Comparison of ENCODE assay signal across 10 cellular contexts in the genomic region with DNA sequence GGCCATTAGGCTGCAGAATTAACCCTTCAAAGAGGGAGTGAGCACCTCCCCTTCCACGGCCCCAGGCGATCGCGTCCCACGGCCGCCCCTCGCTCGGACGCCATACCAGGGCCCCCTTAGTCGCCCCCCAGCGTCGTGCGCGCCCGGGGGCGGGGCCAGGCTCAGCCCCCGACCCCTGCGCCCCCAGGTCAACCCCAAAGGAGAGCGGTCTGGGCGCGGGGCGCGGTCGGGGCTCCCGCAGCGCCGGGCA. TPM values are rescaled to one million over a fixed set of nuclear protein-coding genes. Genes with fewer than 3 reads are reported as not detected.
DNase-seq lines count a peak whose midpoint lies in the region; ATAC-seq and TF ChIP-seq lines count a peak whose summit lies in the region.
"Had no signal": no experiment of that assay in that cellular context is flagged by ENCODE, and none has a peak within 500 bp of the region (broad histone marks: within the 10 kb centered on the region; RNA-seq: fewer than 3 reads in every experiment).

No MANE protein-coding gene starts in this region.

- TF ChIP-seq POLR2A in upper lobe of left lung (IDR thresholded peaks at IDR 0.05) = no peak

- peak overlapping the region; percentile 94 for H3K9ac ChIP-seq in mesenchymal stem cell (ENCODE audit: low read length)

- peaks cover 71% of the 10 kb centered on the region for H3K4me1 Mint-ChIP-seq in activated naive CD4-positive, alpha-beta T cell treated with anti-CD3 and anti-CD28 coated beads, Interleukin-2, amount 50 U/mL, for 24 hours
- H3K4me1 Mint-ChIP-seq in brain = peaks cover 73% of the 10 kb centered on the region

- peak overlapping the region; percentile 16 for H2AFZ ChIP-seq in mesenchymal stem cell (ENCODE audit: low read depth, low read length)

- peak overlapping the region; percentile 98 for H2BK5ac ChIP-seq in mesenchymal stem cell (ENCODE audit: low read depth, low read length, poor library complexity, severe bottlenecking)

- H3K27ac ChIP-seq in mesenchymal stem cell (ENCODE audit: low read length, poor library complexity, severe bottlenecking) = peak overlapping the region; percentile 86
- H3K27ac ChIP-seq in upper lobe of left lung = peak overlapping the region; percentile 97 to 99 (median 98)

- peaks cover 0 to 5% of the 10 kb centered on the region in 2 experiments for H3K36me3 ChIP-seq in mesenchymal stem cell (ENCODE audit: control insufficient read depth in 1 of 2, insufficient read depth in 2 of 2, low read depth in 1 of 2, low read length in 2 of 2)
- H3K36me3 ChIP-seq in upper lobe of left lung = no peaks in the 10 kb centered on the region

- no peaks in the 10 kb centered on the region for H3K27me3 Mint-ChIP-seq in activated naive CD4-positive, alpha-beta T cell treated with anti-CD3 and anti-CD28 coated beads, Interleukin-2, amount 50 U/mL, for 24 hours
- H3K27me3 Mint-ChIP-seq in brain = peaks cover 10% of the 10 kb centered on the region

- no peak for DNase-seq in activated naive CD4-positive, alpha-beta T cell treated with Interleukin-2 at 50 U/mL for 16 hours
- DNase-seq in mesenchymal stem cell = no peak
- no peak for DNase-seq in upper lobe of left lung
- DNase-seq in posterior cingulate gyrus = no peak
- no peak for DNase-seq in effector CD8-positive, alpha-beta T cell (lab: John Stamatoyannopoulos, UW)
- DNase-seq: NK-92 treated with Interleukin-12 subunit alpha and Interleukin-12 subunit beta, amount 100 ng/mL, for 24 hours had no signal

- H3K4me2 ChIP-seq in mesenchymal stem cell (ENCODE audit: low read length, poor library complexity, severe bottlenecking) = peak overlapping the region; percentile 91

- no peak overlapping the region for H3K27ac Mint-ChIP-seq in activated naive CD4-positive, alpha-beta T cell treated with anti-CD3 and anti-CD28 coated beads, Interleukin-2, amount 50 U/mL, for 24 hours
- H3K27ac Mint-ChIP-seq in brain = peak overlapping the region; percentile 88 to 98 (median 92)

- peak overlapping the region; percentile 22 for H2AK5ac ChIP-seq in mesenchymal stem cell (ENCODE audit: low read length, severe bottlenecking)

- ATAC-seq in upper lobe of left lung (ENCODE audit: low FRiP score in 2 of 2) (no peak), HG02623 (IDR thresholded peaks at IDR 0.05; ENCODE audit: unreplicated experiment) (no peak)

- H4K8ac ChIP-seq in mesenchymal stem cell (ENCODE audit: low read length) = peak overlapping the region; percentile 95

- no peak for TF ChIP-seq CTCF in brain (conservative IDR thresholded peaks at IDR 0.05)
- no peak for TF ChIP-seq CTCF in upper lobe of left lung (IDR thresholded peaks at IDR 0.05)

- peak overlapping the region; percentile 97 to 98 for H3K18ac ChIP-seq in mesenchymal stem cell (ENCODE audit: low read depth in 1 of 2, low read length in 2 of 2)

- H3K9me3 Mint-ChIP-seq in activated naive CD4-positive, alpha-beta T cell treated with anti-CD3 and anti-CD28 coated beads, Interleukin-2, amount 50 U/mL, for 24 hours = no peaks in the 10 kb centered on the region
- H3K9me3 Mint-ChIP-seq in brain = no peaks in the 10 kb centered on the region

- peaks cover 44% of the 10 kb centered on the region for H3K4me1 ChIP-seq in mesenchymal stem cell (ENCODE audit: control insufficient read depth, insufficient read depth, low read depth, low read length)
- H3K4me1 ChIP-seq in upper lobe of left lung = peaks cover 39 to 62% (median 49%) of the 10 kb centered on the region in 4 donors

- H2BK12ac ChIP-seq in mesenchymal stem cell (ENCODE audit: low read length in 2 of 2) = peak overlapping the region; percentile 24 to 94

- under 1% methylated on average over 20 of the region's 27 CpGs for WGBS in mesenchymal stem cell
- 0% methylated on average over 1 of the region's 27 CpGs; no CpG with 5 or more reads in 1 of the 2 donors for WGBS in upper lobe of left lung, 2 donors

- H3K36me3 Mint-ChIP-seq in activated naive CD4-positive, alpha-beta T cell treated with anti-CD3 and anti-CD28 coated beads, Interleukin-2, amount 50 U/mL, for 24 hours = no peaks in the 10 kb centered on the region
- peaks cover 6% of the 10 kb centered on the region for H3K36me3 Mint-ChIP-seq in brain

- H3K14ac ChIP-seq in mesenchymal stem cell (ENCODE audit: low read length in 2 of 2) = peak overlapping the region; percentile 89 to 92

- no peak overlapping the region for H3K23ac ChIP-seq in mesenchymal stem cell (ENCODE audit: low read length in 2 of 2)

- peak overlapping the region; percentile 98 for H2BK120ac ChIP-seq in mesenchymal stem cell (ENCODE audit: low read depth, low read length)

- no peak for TF ChIP-seq EP300 in upper lobe of left lung (IDR thresholded peaks at IDR 0.05)

- H3K27me3 ChIP-seq in mesenchymal stem cell (ENCODE audit: control insufficient read depth in 1 of 2, insufficient read depth in 1 of 2, low read length in 2 of 2) (no peaks in the 10 kb centered on the region), upper lobe of left lung (no peaks in the 10 kb centered on the region)

- H4K91ac ChIP-seq in mesenchymal stem cell (ENCODE audit: low read length) = peak overlapping the region; percentile 94

- H3K4me3 Mint-ChIP-seq in activated naive CD4-positive, alpha-beta T cell treated with anti-CD3 and anti-CD28 coated beads, Interleukin-2, amount 50 U/mL, for 24 hours = peak overlapping the region; percentile 90
- H3K4me3 Mint-ChIP-seq in brain = peak overlapping the region; percentile 81 to 93 (median 91)

- intact Hi-C loops in posterior cingulate gyrus (cut with DNase I) = no loop called here

- peaks cover 4% of the 10 kb centered on the region for H3K79me1 ChIP-seq in mesenchymal stem cell (replicated peaks; ENCODE audit: low read length, poor library complexity, severe bottlenecking)

- H3K4ac ChIP-seq in mesenchymal stem cell (ENCODE audit: low read depth in 1 of 2, low read length in 2 of 2) = peak overlapping the region; percentile 97 to 99

- H2BK15ac ChIP-seq in mesenchymal stem cell (ENCODE audit: low read depth, poor library complexity, severe bottlenecking) = peak overlapping the region; percentile 98

- H3K4me3 ChIP-seq in mesenchymal stem cell (ENCODE audit: insufficient read depth in 1 of 2, low read depth in 1 of 2, low read length in 2 of 2) = peak overlapping the region; percentile 89 to 90
- peak overlapping the region; percentile 62 to 94 (median 86) for H3K4me3 ChIP-seq in upper lobe of left lung

- no peaks in the 10 kb centered on the region for H3K9me3 ChIP-seq in mesenchymal stem cell (ENCODE audit: control insufficient read depth, low read length)
- H3K9me3 ChIP-seq in upper lobe of left lung = no peaks in the 10 kb centered on the region

RNA-seq across cellular contexts. Expression of a gene that starts 0.4 kb away (rescaled TPM):
- 60.4 TPM for polyA plus RNA-seq in brain (ENCODE audit: insufficient read depth, low read depth, low replicate concordance)
- 38.6 TPM for polyA plus RNA-seq in mesenchymal stem cell (2013, experiment 1 of 2)
- 37.3 TPM for polyA plus RNA-seq in mesenchymal stem cell (2013, experiment 2 of 2)
- total RNA-seq in upper lobe of left lung = 10 to 100 TPM; 54.4 to 90.1 (median 74.2) TPM

RNA-seq across cellular contexts. Expression of a gene that starts 2.2 kb away (rescaled TPM):
- not detected for polyA plus RNA-seq in brain (ENCODE audit: insufficient read depth, low read depth, low replicate concordance)
- not detected for polyA plus RNA-seq in mesenchymal stem cell (2013, experiment 1 of 2)
- not detected for polyA plus RNA-seq in mesenchymal stem cell (2013, experiment 2 of 2)
- total RNA-seq in upper lobe of left lung = not detected
- total RNA-seq: G401 had no signal

RNA-seq across cellular contexts. Expression of a gene that starts 5.1 kb away (rescaled TPM):
- polyA plus RNA-seq in brain (ENCODE audit: insufficient read depth, low read depth, low replicate concordance) = 107 TPM
- polyA plus RNA-seq in mesenchymal stem cell (2013, experiment 1 of 2) = 41.8 TPM
- polyA plus RNA-seq in mesenchymal stem cell (2013, experiment 2 of 2) = 35.6 TPM
- 100 to 1,000 TPM in 4 of 6 donors, 10 to 100 TPM in 2; 79.5 to 139 (median 112) TPM for total RNA-seq in upper lobe of left lung

RNA-seq across cellular contexts. Expression of a gene that starts 34.2 kb away (rescaled TPM):
- polyA plus RNA-seq in brain (ENCODE audit: insufficient read depth, low read depth, low replicate concordance) = 17.7 TPM
- 7.3 TPM for polyA plus RNA-seq in mesenchymal stem cell (2013, experiment 1 of 2)
- polyA plus RNA-seq in mesenchymal stem cell (2013, experiment 2 of 2) = 7.0 TPM
- 10 to 100 TPM in 1 of 6 donors, 1 to 10 TPM in 5; 1.9 to 11.5 (median 7.0) TPM for total RNA-seq in upper lobe of left lung

RNA-seq across cellular contexts. Expression of a gene that starts 39.8 kb away (rescaled TPM):
- 6.6 TPM for polyA plus RNA-seq in brain (ENCODE audit: insufficient read depth, low read depth, low replicate concordance)
- 0.70 TPM for polyA plus RNA-seq in mesenchymal stem cell (2013, experiment 1 of 2)
- 0.82 TPM for polyA plus RNA-seq in mesenchymal stem cell (2013, experiment 2 of 2)
- total RNA-seq in upper lobe of left lung = 1 to 10 TPM in 2 of 6 donors, under 1 TPM in 3, not detected in 1; 0.15 to 2.0 (median 0.57) TPM
